Comparison of ENCODE assay signal across 9 cellular contexts in genomic region chr7:12623885-12624498, GRCh38. TPM values are rescaled to one million over a fixed set of nuclear protein-coding genes. Genes with fewer than 3 reads are reported as not detected.
DNase-seq lines count a peak whose midpoint lies in the region; ATAC-seq and TF ChIP-seq lines count a peak whose summit lies in the region.
"Had no signal": no experiment of that assay in that cellular context is flagged by ENCODE, and none has a peak within 500 bp of the region (broad histone marks: within the 10 kb centered on the region; RNA-seq: fewer than 3 reads in every experiment).

No MANE protein-coding gene starts in this region.

- no peak overlapping the region for H4K91ac ChIP-seq in neuronal stem cell (ENCODE audit: low read depth, low read length, poor library complexity)

- H3K18ac ChIP-seq in neuronal stem cell (ENCODE audit: low read length) = no peak overlapping the region

- H2BK12ac ChIP-seq in neuronal stem cell (ENCODE audit: low read length) = no peak overlapping the region

- no peaks in the 10 kb centered on the region for H3K79me1 ChIP-seq in neuronal stem cell (ENCODE audit: low read depth, low read length)

- no peak overlapping the region for H3K27ac ChIP-seq in left ventricle myocardium inferior (replicated peaks)
- no peak overlapping the region for H3K27ac ChIP-seq in SU-DHL-6 (ENCODE audit: low read depth, low read length)
- H3K27ac ChIP-seq in neuronal stem cell (replicated peaks; ENCODE audit: low read length) = no peak overlapping the region

- no peak overlapping the region for H2BK120ac ChIP-seq in neuronal stem cell (ENCODE audit: low read depth, low read length)

- H3K4me3 ChIP-seq in left ventricle myocardium inferior = no peak overlapping the region
- H3K4me3 ChIP-seq in SU-DHL-6 (ENCODE audit: insufficient read depth, low read length, poor library complexity, severe bottlenecking) = no peak overlapping the region
- no peak overlapping the region for H3K4me3 ChIP-seq in kidney epithelial cell (ENCODE audit: low read depth, low read length)
- H3K4me3 ChIP-seq in neuronal stem cell (ENCODE audit: low read length in 2 of 2) = no peak overlapping the region

- H3K79me2 ChIP-seq in SU-DHL-6 (ENCODE audit: insufficient read depth, low read length) = no peaks in the 10 kb centered on the region

- no peak overlapping the region for H2BK5ac ChIP-seq in neuronal stem cell (ENCODE audit: low read length)

- H3K4ac ChIP-seq in neuronal stem cell (ENCODE audit: low read length) = no peak overlapping the region

- intact Hi-C loops in left ventricle myocardium inferior (cut with micrococcal nuclease) = loop anchor here (10.0 kb wide), 1 partner anchor 99 kb away; no protein-coding TSS in a partner anchor
- intact Hi-C loops in Right ventricle myocardium superior (cut with DNase I) = loop anchor here (5.0 kb wide), 1 partner anchor 102 kb away; no protein-coding TSS in a partner anchor

- H3K36me3 ChIP-seq in left ventricle myocardium inferior (no peaks in the 10 kb centered on the region), SU-DHL-6 (ENCODE audit: low read length) (no peaks in the 10 kb centered on the region), kidney epithelial cell (ENCODE audit: control insufficient read depth, insufficient read depth, low read length) (no peaks in the 10 kb centered on the region), neuronal stem cell (replicated peaks in 1 of 2; ENCODE audit: control insufficient read depth in 2 of 2, insufficient read depth in 2 of 2, low read length in 2 of 2) (no peaks in the 10 kb centered on the region)

- no peaks in the 10 kb centered on the region for H3K9me3 ChIP-seq in left ventricle myocardium inferior (replicated peaks)
- H3K9me3 ChIP-seq in SU-DHL-6 (ENCODE audit: insufficient read depth, low read length) = no peaks in the 10 kb centered on the region
- no peaks in the 10 kb centered on the region for H3K9me3 ChIP-seq in neuronal stem cell (replicated peaks in 1 of 2; ENCODE audit: control insufficient read depth in 2 of 2, insufficient read depth in 1 of 2, low read depth in 1 of 2, low read length in 2 of 2)

- no peak overlapping the region for H3K27ac Mint-ChIP-seq in stimulated activated memory B cell treated with anti-CD40 and anti-IgM and Interleukin-4, amounts not matched to agents 10 μg/mL and 1 μg/mL and 100 μg/mL, for 72 hours

- no peaks in the 10 kb centered on the region for H3K9me3 Mint-ChIP-seq in stimulated activated memory B cell treated with anti-CD40 and anti-IgM and Interleukin-4, amounts not matched to agents 10 μg/mL and 1 μg/mL and 100 μg/mL, for 72 hours
- H3K9me3 Mint-ChIP-seq: central memory CD8-positive, alpha-beta T cell had no signal

- no peak overlapping the region for H2BK15ac ChIP-seq in neuronal stem cell (ENCODE audit: low read length)

- H3K23ac ChIP-seq in neuronal stem cell (ENCODE audit: low read depth, low read length, poor library complexity) = no peak overlapping the region

- H3K14ac ChIP-seq in neuronal stem cell (ENCODE audit: low read length) = no peak overlapping the region

- TF ChIP-seq EP300 in Ishikawa (IDR thresholded peaks at IDR 0.05; ENCODE audit: borderline replicate concordance) = no peak

- H3K36me3 Mint-ChIP-seq in stimulated activated memory B cell treated with anti-CD40 and anti-IgM and Interleukin-4, amounts not matched to agents 10 μg/mL and 1 μg/mL and 100 μg/mL, for 72 hours = no peaks in the 10 kb centered on the region

- no peak overlapping the region for H3K9ac ChIP-seq in SU-DHL-6 (ENCODE audit: low read length)
- H3K9ac ChIP-seq in neuronal stem cell (ENCODE audit: low read depth, low read length, poor library complexity) = no peak overlapping the region

- peak; percentile 91 for TF ChIP-seq RAD21 in Ishikawa (IDR thresholded peaks at IDR 0.05; ENCODE audit: low read depth)

- H3K4me1 ChIP-seq in left ventricle myocardium inferior = no peaks in the 10 kb centered on the region
- peaks cover 0 to 2% of the 10 kb centered on the region in 2 donors for H3K4me1 ChIP-seq in neuronal stem cell (ENCODE audit: control insufficient read depth in 2 of 2, insufficient read depth in 1 of 2, low read depth in 1 of 2, low read length in 2 of 2)

- peak; percentile 77 for TF ChIP-seq CTCF in left ventricle myocardium inferior (IDR thresholded peaks at IDR 0.05; ENCODE audit: borderline replicate concordance)
- peak; percentile 57 for TF ChIP-seq CTCF in SU-DHL-6 (IDR thresholded peaks at IDR 0.05; ENCODE audit: insufficient read depth, low read length, poor library complexity, severe bottlenecking)
- peak; percentile 82 for TF ChIP-seq CTCF in kidney epithelial cell (IDR thresholded peaks at IDR 0.05; ENCODE audit: insufficient read depth, low read length, poor library complexity, severe bottlenecking)

- no peaks in the 10 kb centered on the region for H3K4me1 Mint-ChIP-seq in stimulated activated memory B cell treated with anti-CD40 and anti-IgM and Interleukin-4, amounts not matched to agents 10 μg/mL and 1 μg/mL and 100 μg/mL, for 72 hours
- H3K4me1 Mint-ChIP-seq: central memory CD8-positive, alpha-beta T cell had no signal

- no peak overlapping the region for H2AFZ ChIP-seq in SU-DHL-6 (ENCODE audit: low read depth, low read length, severe bottlenecking)
- no peak overlapping the region for H2AFZ ChIP-seq in neuronal stem cell (ENCODE audit: low read length)

- no peak overlapping the region for H3K4me3 Mint-ChIP-seq in stimulated activated memory B cell treated with anti-CD40 and anti-IgM and Interleukin-4, amounts not matched to agents 10 μg/mL and 1 μg/mL and 100 μg/mL, for 72 hours
- H3K4me3 Mint-ChIP-seq: central memory CD8-positive, alpha-beta T cell had no signal

- no peaks in the 10 kb centered on the region for H3K9me2 ChIP-seq in SU-DHL-6 (replicated peaks; ENCODE audit: insufficient read depth, low read length)

- ATAC-seq in Right ventricle myocardium superior (ENCODE audit: poor library complexity) = no peak
- ATAC-seq in HG03039 (IDR thresholded peaks at IDR 0.05; ENCODE audit: unreplicated experiment) = no peak
- no peak for ATAC-seq in stimulated activated memory B cell treated with anti-CD40 and anti-IgM and Interleukin-4, amounts not matched to agents 10 μg/mL and 1 μg/mL and 100 μg/mL, for 72 hours

- H3K4me2 ChIP-seq in SU-DHL-6 (ENCODE audit: low read depth, low read length, poor library complexity, severe bottlenecking) = no peak overlapping the region
- no peak overlapping the region for H3K4me2 ChIP-seq in neuronal stem cell (ENCODE audit: insufficient read depth, low read length, poor library complexity, severe bottlenecking)

- H2AK5ac ChIP-seq in neuronal stem cell (ENCODE audit: low read depth, low read length) = no peak overlapping the region

- no peaks in the 10 kb centered on the region for H4K20me1 ChIP-seq in SU-DHL-6 (ENCODE audit: low read depth, low read length)

- no peak overlapping the region for H4K8ac ChIP-seq in neuronal stem cell (ENCODE audit: low read depth, low read length)

- no peak for DNase-seq in left ventricle myocardium inferior
- DNase-seq in Right ventricle myocardium superior = no peak
- peak; percentile 5 for DNase-seq in kidney epithelial cell (ENCODE audit: low read depth)
- no peak for DNase-seq in neuronal stem cell (ENCODE audit: low spot score)

- peaks cover 24% of the 10 kb centered on the region for H3K27me3 Mint-ChIP-seq in stimulated activated memory B cell treated with anti-CD40 and anti-IgM and Interleukin-4, amounts not matched to agents 10 μg/mL and 1 μg/mL and 100 μg/mL, for 72 hours

- H3F3A ChIP-seq in SU-DHL-6 (ENCODE audit: insufficient read depth) = no peaks in the 10 kb centered on the region

- WGBS in neuronal stem cell (ENCODE audit: extremely low coverage in 2 of 2, insufficient read length in 2 of 2, insufficient replicate concordance in 1 of 2), 2 donors = no CpG with 5 or more reads among the region's 1 CpG

- H3K27me3 ChIP-seq in left ventricle myocardium inferior (ENCODE audit: low read depth) (no peaks in the 10 kb centered on the region), SU-DHL-6 (ENCODE audit: low read length) (no peaks in the 10 kb centered on the region), kidney epithelial cell (ENCODE audit: control insufficient read depth, insufficient read depth, low read length) (no peaks in the 10 kb centered on the region), neuronal stem cell (ENCODE audit: control insufficient read depth in 3 of 3, insufficient read depth in 3 of 3, low read depth in 1 of 3, low read length in 3 of 3) (no peaks in the 10 kb centered on the region)

TF ChIP-seq in Ishikawa, 13 proteins besides CTCF, POLR2A, EP300 and RAD21 (continues in another document):
- no peak for TF ChIP-seq USF1 (IDR thresholded peaks at IDR 0.05)
- TF ChIP-seq TEAD4 (IDR thresholded peaks at IDR 0.05) = no peak
- no peak for TF ChIP-seq YY1 (IDR thresholded peaks at IDR 0.05; ENCODE audit: low read depth)
- TF ChIP-seq EGR1 (IDR thresholded peaks at IDR 0.05) = no peak
- TF ChIP-seq ZBTB7A (IDR thresholded peaks at IDR 0.05; ENCODE audit: low read depth) = no peak

RNA-seq across cellular contexts. Expression of gene SCIN, which starts 53.5 kb away (rescaled TPM):
- total RNA-seq in left ventricle myocardium inferior = not detected
- total RNA-seq in Right ventricle myocardium superior = 0.13 TPM
- total RNA-seq in kidney epithelial cell = 8.6 and 14.7 TPM in 2 replicates
- polyA plus RNA-seq in neuronal stem cell (2013, experiment 1 of 2) = 0.01 TPM
- not detected for polyA plus RNA-seq in neuronal stem cell (2013, experiment 2 of 2)
